Comparison of ENCODE assay signal across 25 cellular contexts in genomic region chr2:47687856-47688255, GRCh38.
"Had no signal": no experiment of that assay in that cellular context is flagged by ENCODE, and none has a peak within 500 bp of the region (broad histone marks: within the 10 kb centered on the region; RNA-seq: fewer than 3 reads in every experiment).

No MANE protein-coding gene starts in this region.

- FAIRE-seq: endometrium, frontal cortex, keratinocyte, urothelium cell line had no signal

- H3K9me3 ChIP-seq: lower lobe of right lung, prostate gland, testis had no signal

- H3K27ac ChIP-seq: esophagus squamous epithelium, lower lobe of right lung, prostate gland, right atrium auricular region, testis, tibial nerve, upper lobe of left lung had no signal

- ATAC-seq: effector memory CD8-positive, alpha-beta T cell; left ventricle myocardium superior; lower lobe of right lung; naive thymus-derived CD8-positive, alpha-beta T cell; sciatic nerve; stimulated activated effector memory CD8-positive, alpha-beta T cell treated with anti-CD3 and anti-CD28 coated beads, Interleukin-12 subunit alpha, Interleukin-12 subunit beta, amount 100 ng/mL, for 72 hours; stimulated activated naive CD8-positive, alpha-beta T cell treated with anti-CD3 and anti-CD28 coated beads, Interleukin-15, Interleukin-2, amounts not matched to agents 100 U/mL and 50 U/mL, for 24 hours had no signal

- H3K27me3 ChIP-seq: esophagus squamous epithelium, right atrium auricular region, testis, tibial nerve, upper lobe of left lung had no signal

- H3K4me1 ChIP-seq: esophagus squamous epithelium, lower lobe of right lung, prostate gland, right atrium auricular region, testis, tibial nerve, upper lobe of left lung had no signal

- DNase-seq: cortex of kidney; effector memory CD8-positive, alpha-beta T cell; erythroblast; esophagus squamous epithelium; left ventricle myocardium superior; lower lobe of right lung; naive thymus-derived CD8-positive, alpha-beta T cell; nephron progenitor cell; nucleus accumbens; stimulated activated CD4-positive, alpha-beta T cell treated with anti-CD3 and anti-CD28 coated beads, Interleukin-2, amount 100 ng/mL, for 24 hours; stimulated activated CD4-positive, alpha-beta T cell treated with anti-CD3 and anti-CD28 coated beads, Interleukin-4, amount 100 ng/mL, for 24 hours; stimulated activated naive CD8-positive, alpha-beta T cell treated with anti-CD3 and anti-CD28 coated beads, Interleukin-15, Interleukin-2, amounts not matched to agents 100 U/mL and 50 U/mL, for 24 hours; substantia nigra; testis had no signal

- H3K36me3 ChIP-seq: esophagus squamous epithelium, lower lobe of right lung, prostate gland, right atrium auricular region, tibial nerve, upper lobe of left lung had no signal

- H3K4me3 ChIP-seq: esophagus squamous epithelium, lower lobe of right lung, prostate gland, right atrium auricular region, smooth muscle cell, testis, tibial nerve, upper lobe of left lung had no signal

- H3K4me2 ChIP-seq: smooth muscle cell had no signal
